ENCODE assay signal across 10 cellular contexts in genomic region chr12:111431772-111432171, GRCh38. TPM values are rescaled to one million over a fixed set of nuclear protein-coding genes. Genes with fewer than 3 reads are reported as not detected.
DNase-seq lines count a peak whose midpoint lies in the region; ATAC-seq, FAIRE-seq and TF ChIP-seq lines count a peak whose summit lies in the region.
"Had no signal": no experiment of that assay in that cellular context is flagged by ENCODE, and none has a peak within 500 bp of the region (broad histone marks: within the 10 kb centered on the region; RNA-seq: fewer than 3 reads in every experiment).

No MANE protein-coding gene starts in this region.

- no peaks in the 10 kb centered on the region for H3K27me3 Mint-ChIP-seq in activated naive CD4-positive, alpha-beta T cell treated with anti-CD3 and anti-CD28 coated beads for 36 hours (ENCODE audit: low read depth)
- no peaks in the 10 kb centered on the region for H3K27me3 Mint-ChIP-seq in activated naive CD8-positive, alpha-beta T cell

- BruUV-seq in HepG2 (replicated peaks; lab: Mats Ljungman, UMichigan), result no TSS peak

- no peaks in the 10 kb centered on the region for H3K27me3 ChIP-seq in HepG2 (ENCODE audit: control insufficient read depth in 1 of 2, insufficient read depth in 2 of 2, low read length in 2 of 2)
- H3K27me3 ChIP-seq in tibial artery, result no peaks in the 10 kb centered on the region

- in situ Hi-C loops in HepG2 (cut with HindIII; ENCODE audit: extremely low pct_ligation_motif_present, low pct_unique_long_range_greater_than_20kb), result no loop called here

- 95% methylated on average over 6 of the region's 6 CpGs for WGBS in HepG2 (ENCODE audit: low lambda C conversion rate)

- H3K79me2 ChIP-seq in HepG2 (ENCODE audit: insufficient read depth, low read length), result no peaks in the 10 kb centered on the region

- intact Hi-C loops in activated naive CD4-positive, alpha-beta T cell treated with anti-CD3 and anti-CD28 coated beads for 36 hours (cut with micrococcal nuclease), result loop anchor here (5.0 kb wide), 3 partner anchors 654 to 854 kb away; partner anchors contain the start of gene TRAFD1
- intact Hi-C loops in HepG2 (cut with micrococcal nuclease; ENCODE audit: unreplicated experiment) (no loop called here), tibial artery (cut with DNase I; ENCODE audit: low total_unique reads) (no loop called here)

- H3K4me3 ChIP-seq in HepG2 (replicated peaks in 1 of 3; ENCODE audit: insufficient read depth in 1 of 3, low read depth in 2 of 3, low read length in 3 of 3), result no peak overlapping the region
- H3K4me3 ChIP-seq in tibial artery, result no peak overlapping the region
- H3K4me3 ChIP-seq: K562 had no signal

- no peak for TF ChIP-seq RAD21 in HepG2 (CRISPR knock-in tag; IDR thresholded peaks at IDR 0.05)

- H3K4me3 Mint-ChIP-seq in activated naive CD4-positive, alpha-beta T cell treated with anti-CD3 and anti-CD28 coated beads for 36 hours, result no peak overlapping the region
- H3K4me3 Mint-ChIP-seq in activated naive CD8-positive, alpha-beta T cell, result peak overlapping the region; percentile 81

- peaks cover 93% of the 10 kb centered on the region for H3K4me1 Mint-ChIP-seq in activated naive CD4-positive, alpha-beta T cell treated with anti-CD3 and anti-CD28 coated beads for 36 hours (ENCODE audit: low read depth)
- H3K4me1 Mint-ChIP-seq in activated naive CD8-positive, alpha-beta T cell (ENCODE audit: low read depth), result peaks cover 88% of the 10 kb centered on the region

- TF ChIP-seq CTCF in HepG2 (CRISPR knock-in tag; IDR thresholded peaks at IDR 0.05) (no peak), tibial artery (IDR thresholded peaks at IDR 0.05) (no peak)

- H3K4me1 ChIP-seq in HepG2 (ENCODE audit: insufficient read depth, low read length) (peaks cover 26% of the 10 kb centered on the region), tibial artery (peaks cover 4 to 78% (median 40%) of the 10 kb centered on the region in 4 donors)

- peaks cover 13% of the 10 kb centered on the region for H3K36me3 Mint-ChIP-seq in activated naive CD4-positive, alpha-beta T cell treated with anti-CD3 and anti-CD28 coated beads for 36 hours (ENCODE audit: low read depth)
- peaks cover 6% of the 10 kb centered on the region for H3K36me3 Mint-ChIP-seq in activated naive CD8-positive, alpha-beta T cell

- no peak overlapping the region for H2AFZ ChIP-seq in HepG2 (ENCODE audit: low read length)

- peak overlapping the region; percentile 74 for H3K27ac Mint-ChIP-seq in activated naive CD4-positive, alpha-beta T cell treated with anti-CD3 and anti-CD28 coated beads for 36 hours
- peak overlapping the region; percentile 95 for H3K27ac Mint-ChIP-seq in activated naive CD8-positive, alpha-beta T cell

- TF ChIP-seq EP300 in HepG2 (IDR thresholded peaks at IDR 0.05; ENCODE audit: low read depth in 2 of 2, low read length in 2 of 2), result no peak
- TF ChIP-seq EP300 in HepG2 (CRISPR knock-in tag; IDR thresholded peaks at IDR 0.05; ENCODE audit: borderline replicate concordance), result no peak

- no peak overlapping the region for H3K9ac ChIP-seq in HepG2 (ENCODE audit: insufficient read depth, low read depth, low read length)

- FAIRE-seq in HepG2 (lab: Jason Lieb, UNC), result no peak

- H3K9me3 ChIP-seq in HepG2 (ENCODE audit: low read length), result no peaks in the 10 kb centered on the region
- H3K9me3 ChIP-seq in tibial artery, result no peaks in the 10 kb centered on the region

- no peak for DNase-seq in activated naive CD4-positive, alpha-beta T cell treated with anti-CD3 and anti-CD28 coated beads for 36 hours
- DNase-seq in activated naive CD4-positive, alpha-beta T cell treated with Interleukin-2 at 50 U/mL for 16 hours, result no peak
- DNase-seq in HepG2 (ENCODE audit: low spot score) (no peak), tibial artery (peak in 1 of 2 donors; percentile 13), iPS-NIHi7 (ENCODE audit: extremely low spot score) (no peak), 8988T (no peak), NCI-H187 treated with DMSO at 0.1 percent for 48 hours (lab: John Stamatoyannopoulos, UW) (no peak)
- DNase-seq: NCI-H446 had no signal

- 0 out of 2 replicates have a peak, but pooled peaks cover 9% of the 10 kb centered on the region for H4K20me1 ChIP-seq in HepG2 (ENCODE audit: insufficient read depth, low read length)

- no peak for TF ChIP-seq POLR2A in HepG2 (IDR thresholded peaks at IDR 0.05; ENCODE audit: insufficient read depth in 1 of 2, low read depth in 2 of 2, low read length in 2 of 2)

- peak overlapping the region; percentile 2 for H3K27ac ChIP-seq in HepG2 (ENCODE audit: extremely low read length, insufficient read depth, low read length)
- peak overlapping the region; percentile 30 to 45 for H3K27ac ChIP-seq in tibial artery

- no peaks in the 10 kb centered on the region for H3K9me3 Mint-ChIP-seq in activated naive CD4-positive, alpha-beta T cell treated with anti-CD3 and anti-CD28 coated beads for 36 hours
- H3K9me3 Mint-ChIP-seq in activated naive CD8-positive, alpha-beta T cell (ENCODE audit: low read depth), result no peaks in the 10 kb centered on the region

- peaks cover 0 to 13% of the 10 kb centered on the region in 2 experiments; a peak in 3 of 5 replicates for H3K36me3 ChIP-seq in HepG2 (replicated peaks in 1 of 2; ENCODE audit: control insufficient read depth in 1 of 2, insufficient read depth in 2 of 2, low read length in 2 of 2)
- no peaks in the 10 kb centered on the region for H3K36me3 ChIP-seq in tibial artery

- POLR2A ChIA-PET in HepG2 (lab: Yijun Ruan, JAX), result no interaction called here

- ATAC-seq in HepG2, result no peak
- ATAC-seq: K562 had no signal

- H3K4me2 ChIP-seq in HepG2 (ENCODE audit: low read depth, low read length), result no peak overlapping the region

- CTCF ChIA-PET in activated naive CD4-positive, alpha-beta T cell treated with anti-CD3 and anti-CD28 coated beads for 36 hours (lab: Charles Lee), result interaction anchor here (0.7 to 9.3 kb wide), 5 partner anchors 10 to 34 kb away, joined by 3 to 52 read pairs (median 17); no protein-coding TSS in a partner anchor
- CTCF ChIA-PET in HepG2 (lab: Yijun Ruan, JAX; ENCODE audit: low intra/inter-chr PET ratio, low total read pairs), result no interaction called here

TF ChIP-seq in HepG2, 621 proteins besides CTCF, POLR2A, EP300 and RAD21 (continues in another document):
- no peak for TF ChIP-seq ZNF275 (CRISPR knock-in tag; IDR thresholded peaks at IDR 0.05; ENCODE audit: borderline replicate concordance)
- TF ChIP-seq TP53 (CRISPR knock-in tag; conservative IDR thresholded peaks at IDR 0.05), result no peak
- TF ChIP-seq AGO1 (IDR thresholded peaks at IDR 0.05; ENCODE audit: low read depth, low read length, poor library complexity, severe bottlenecking), result no peak
- no peak for TF ChIP-seq ZNF501 (CRISPR knock-in tag; IDR thresholded peaks at IDR 0.05)
- TF ChIP-seq ZUFSP (CRISPR knock-in tag; IDR thresholded peaks at IDR 0.05; ENCODE audit: borderline replicate concordance), result no peak
- TF ChIP-seq DRAP1 (CRISPR knock-in tag; IDR thresholded peaks at IDR 0.05), result no peak

RNA-seq across cellular contexts. Expression of gene SH2B3, which starts 26.0 kb away (rescaled TPM):
- total RNA-seq in activated naive CD4-positive, alpha-beta T cell treated with anti-CD3 and anti-CD28 coated beads for 36 hours, result 10 to 100 TPM; 21.1 to 21.3 TPM
- total RNA-seq in HepG2 (2016; rRNA removed; fragmentation: Illumina TruSeq; extraction: Trizol), result 6.8 and 6.9 TPM in 2 replicates
- 3.0 and 4.5 TPM in 2 replicates for total RNA-seq in HepG2 (2016; cell fraction: cytosol; rRNA removed; fragmentation: Illumina TruSeq; extraction: Trizol; ENCODE audit: low read depth)
- 5.3 and 6.3 TPM in 2 replicates for total RNA-seq in HepG2 (2016; cell fraction: insoluble cytoplasmic fraction; rRNA removed; fragmentation: Illumina TruSeq; extraction: Trizol)
- 8.1 and 8.8 TPM in 2 replicates for total RNA-seq in HepG2 (2016; cell fraction: membrane; rRNA removed; fragmentation: Illumina TruSeq; extraction: Trizol)
- 3.3 and 4.2 TPM in 2 replicates for total RNA-seq in HepG2 (2016; cell fraction: nucleus; rRNA removed; fragmentation: Illumina TruSeq; extraction: Trizol)
- 6.8 and 7.1 TPM in 2 replicates for polyA plus RNA-seq in HepG2 (2011; rRNA removed)
- polyA plus RNA-seq in HepG2 (2011; cell fraction: cytosol; rRNA removed), result 5.9 and 7.0 TPM in 2 replicates
- polyA plus RNA-seq in HepG2 (2011; cell fraction: nucleus; rRNA removed), result 6.3 and 7.7 TPM in 2 replicates
- 5.1 and 9.2 TPM in 2 replicates for polyA plus RNA-seq in HepG2 (2012)
- 0.99 and 1.3 TPM in 2 replicates for polyA plus RNA-seq in HepG2 (2016; cell fraction: cytosol; fragmentation: Illumina TruSeq; extraction: Trizol; ENCODE audit: low read depth)
- 7.6 and 9.1 TPM in 2 replicates for polyA plus RNA-seq in HepG2 (2016; cell fraction: insoluble cytoplasmic fraction; fragmentation: Illumina TruSeq; extraction: Trizol; ENCODE audit: low read depth)
- polyA plus RNA-seq in HepG2 (2016; cell fraction: membrane; fragmentation: Illumina TruSeq; extraction: Trizol; ENCODE audit: low read depth), result 5.2 and 5.7 TPM in 2 replicates
- polyA plus RNA-seq in HepG2 (2016; cell fraction: nucleus; fragmentation: Illumina TruSeq; extraction: Trizol; ENCODE audit: insufficient read depth, low read depth), result 8.8 and 9.8 TPM in 2 replicates
- polyA minus RNA-seq in HepG2 (2011; rRNA and poly(A)+ RNA removed; ENCODE audit: low replicate concordance), result 2.2 and 11.4 TPM in 2 replicates
- polyA minus RNA-seq in HepG2 (2011; cell fraction: cytosol; rRNA and poly(A)+ RNA removed), result 6.2 and 6.9 TPM in 2 replicates
- polyA minus RNA-seq in HepG2 (2011; cell fraction: nucleus; rRNA and poly(A)+ RNA removed), result 3.3 and 3.9 TPM in 2 replicates
